Comparison of ENCODE assay signal across 8 cellular contexts in genomic region chr2:41840702-41841551, GRCh38.
DNase-seq lines count a peak whose midpoint lies in the region; ATAC-seq, FAIRE-seq and TF ChIP-seq lines count a peak whose summit lies in the region.

No MANE protein-coding gene starts in this region.

- H3K9me3 Mint-ChIP-seq in dendritic cell treated with granulocyte-macrophage colony-stimulating factor and Interleukin-4, amounts not matched to agents 40 ng/mL and 50 ng/mL, for 4 days, result no peaks in the 10 kb centered on the region

- peaks cover 0 to 6% of the 10 kb centered on the region in 2 donors for H3K4me1 ChIP-seq in left lung

- H3K4me3 ChIP-seq in BJ (ENCODE audit: low read depth, low read length), result peak overlapping the region; percentile 65
- H3K4me3 ChIP-seq in left lung, result peak overlapping the region; percentile 51 to 77

- H3K27me3 Mint-ChIP-seq in dendritic cell treated with granulocyte-macrophage colony-stimulating factor and Interleukin-4, amounts not matched to agents 40 ng/mL and 50 ng/mL, for 4 days, result peaks cover 45% of the 10 kb centered on the region

- peak overlapping the region; percentile 73 to 77 for H3K27ac ChIP-seq in left lung

- no peaks in the 10 kb centered on the region for H3K9me3 ChIP-seq in left lung

- peaks cover 13% of the 10 kb centered on the region for H3K4me1 Mint-ChIP-seq in dendritic cell treated with granulocyte-macrophage colony-stimulating factor and Interleukin-4, amounts not matched to agents 40 ng/mL and 50 ng/mL, for 4 days (ENCODE audit: low read depth)

- peak overlapping the region; percentile 69 for H3K27ac Mint-ChIP-seq in dendritic cell treated with granulocyte-macrophage colony-stimulating factor and Interleukin-4, amounts not matched to agents 40 ng/mL and 50 ng/mL, for 4 days

- FAIRE-seq in GM19239 (lab: Jason Lieb, UNC), result peak; percentile 100

- H3K27me3 ChIP-seq in BJ (ENCODE audit: control insufficient read depth, insufficient read depth, low read length) (peaks cover 1% of the 10 kb centered on the region; the same call in 1 of the 2 replicates), left lung (peaks cover 5 to 60% of the 10 kb centered on the region in 2 donors)

- intact Hi-C loops in dendritic cell treated with granulocyte-macrophage colony-stimulating factor and Interleukin-4, amounts not matched to agents 40 ng/mL and 50 ng/mL, for 4 days (cut with micrococcal nuclease), result no loop called here
- intact Hi-C loops in left lung (cut with DNase I), result no loop called here

- TF ChIP-seq CTCF in BJ (IDR thresholded peaks at IDR 0.05; ENCODE audit: insufficient read depth, low read depth, low read length), result peak; percentile 99
- TF ChIP-seq CTCF in left lung (IDR thresholded peaks at IDR 0.05), result peak; percentile 85 to 90

- H3K36me3 ChIP-seq in BJ (ENCODE audit: control insufficient read depth, insufficient read depth, low read length), result no peaks in the 10 kb centered on the region
- no peaks in the 10 kb centered on the region for H3K36me3 ChIP-seq in left lung

- peak; percentile 100 for ATAC-seq in HG03457 (IDR thresholded peaks at IDR 0.05; ENCODE audit: unreplicated experiment)
- ATAC-seq in left lung, result peak; percentile 99

- POLR2A ChIA-PET in BJ (lab: Charles Lee), result no interaction called here

- no peaks in the 10 kb centered on the region for H3K36me3 Mint-ChIP-seq in dendritic cell treated with granulocyte-macrophage colony-stimulating factor and Interleukin-4, amounts not matched to agents 40 ng/mL and 50 ng/mL, for 4 days (ENCODE audit: low read depth)

- peak overlapping the region; percentile 85 for H3K4me3 Mint-ChIP-seq in dendritic cell treated with granulocyte-macrophage colony-stimulating factor and Interleukin-4, amounts not matched to agents 40 ng/mL and 50 ng/mL, for 4 days

- DNase-seq in BJ (ENCODE audit: low read depth), result peak; percentile 84
- peak; percentile 79 for DNase-seq in GM19239 (ENCODE audit: insufficient read length, low spot score)
- peak; percentile 96 for DNase-seq in NCI-H524 treated with DMSO at 0.1 percent for 48 hours (lab: John Stamatoyannopoulos, UW)
- peak; percentile 98 for DNase-seq in activated CD4-positive, alpha-beta T cell treated with anti-CD3 and anti-CD28 coated beads, Interleukin-2, amount 50 U/mL, for 1 hour
- DNase-seq in left lung, result peak; percentile 95 to 96
- DNase-seq in stimulated activated CD4-positive, alpha-beta T cell treated with anti-CD3 and anti-CD28 coated beads, Interleukin-2, amount 100 ng/mL, for 48 hours, result peak; percentile 97

- CTCF ChIA-PET in BJ (lab: Yijun Ruan, JAX), result interaction anchor here (0.9 to 4.2 kb wide), 7 partner anchors 11 to 288 kb away, joined by 3 to 48 read pairs (median 7); no protein-coding TSS in a partner anchor

Comparison
In these comparisons a context has a peak if more than half of its experiments do, and no peak if none do; other contexts are left out.
1. Peak in every context shown above with its lines: DNase-seq, ATAC-seq, H3K4me3 ChIP-seq and H3K27ac ChIP-seq.